ENCODE assay signal across 20 cellular contexts in genomic region chr5:14895301-14895700, GRCh38. TPM values are rescaled to one million over a fixed set of nuclear protein-coding genes. Genes with fewer than 3 reads are reported as not detected.
DNase-seq lines count a peak whose midpoint lies in the region; ATAC-seq, FAIRE-seq and TF ChIP-seq lines count a peak whose summit lies in the region.
"Had no signal": no experiment of that assay in that cellular context is flagged by ENCODE, and none has a peak within 500 bp of the region (broad histone marks: within the 10 kb centered on the region; RNA-seq: fewer than 3 reads in every experiment).

No MANE protein-coding gene starts in this region.

- H3K79me2 ChIP-seq in OCI-LY1 (ENCODE audit: insufficient read depth, low read length) (no peaks in the 10 kb centered on the region), PC-3 (ENCODE audit: low read length) (no peaks in the 10 kb centered on the region)

- H3K4me2 ChIP-seq in OCI-LY1 (ENCODE audit: low read length) = no peak overlapping the region
- H3K4me2 ChIP-seq in PC-3 (ENCODE audit: low read length) = no peak overlapping the region

- H3K36me3 ChIP-seq in OCI-LY1 (ENCODE audit: insufficient read depth, low read length) = no peaks in the 10 kb centered on the region
- H3K36me3 ChIP-seq in endodermal cell (ENCODE audit: control insufficient read depth, insufficient read depth, low read length) = no peaks in the 10 kb centered on the region
- no peaks in the 10 kb centered on the region for H3K36me3 ChIP-seq in transverse colon
- H3K36me3 ChIP-seq in PC-3 (ENCODE audit: low read depth, low read length) = no peaks in the 10 kb centered on the region
- H3K36me3 ChIP-seq: adrenal gland, gastroesophageal sphincter, SJSA1 had no signal

- CTCF ChIA-PET in PC-3 (lab: Charles Lee) = no interaction called here

- ATAC-seq in Right ventricle myocardium superior (ENCODE audit: poor library complexity) (peak; percentile 31), left cardiac atrium (no peak), PC-3 (no peak)
- ATAC-seq: gastroesophageal sphincter had no signal

- no peaks in the 10 kb centered on the region for H3K36me3 Mint-ChIP-seq in endodermal cell (ENCODE audit: low read depth)

- H3K9me2 ChIP-seq in OCI-LY1 (ENCODE audit: low read depth, low read length) = no peaks in the 10 kb centered on the region
- no peaks in the 10 kb centered on the region for H3K9me2 ChIP-seq in PC-3 (replicated peaks; ENCODE audit: low read length)

- DNase-seq in Right ventricle myocardium superior (no peak), left cardiac atrium (no peak), endodermal cell (no peak), transverse colon (peak; percentile 65), DMS53 treated with DMSO at 0.1 percent for 48 hours (lab: John Stamatoyannopoulos, UW; ENCODE audit: unreplicated experiment) (no peak), D721Med (ENCODE audit: insufficient read length, low spot score) (no peak), PC-3 (no peak)
- DNase-seq: activated CD4-positive, alpha-beta T cell treated with anti-CD3 and anti-CD28 coated beads for 4 hours; activated gamma-delta T cell; adrenal gland; NCI-H524 treated with DMSO at 0.1 percent for 48 hours; nucleus accumbens; retina; stimulated activated CD4-positive, alpha-beta T cell treated with anti-CD3 and anti-CD28 coated beads, Interleukin-12 subunit alpha, Interleukin-12 subunit beta, amount 100 ng/mL, for 4 hours; substantia nigra; T1000 had no signal

- H3K4me1 ChIP-seq in OCI-LY1 (ENCODE audit: insufficient read depth, low read length, severe bottlenecking) (no peaks in the 10 kb centered on the region), endodermal cell (ENCODE audit: control insufficient read depth, insufficient read depth, low read length) (no peaks in the 10 kb centered on the region), transverse colon (peaks cover 13 to 29% (median 21%) of the 10 kb centered on the region in 4 donors), PC-3 (ENCODE audit: insufficient read depth, low read length) (no peaks in the 10 kb centered on the region)
- H3K4me1 ChIP-seq: gastroesophageal sphincter, SJSA1 had no signal

- H3K27me3 ChIP-seq in OCI-LY1 (ENCODE audit: insufficient read depth, low read length) (no peaks in the 10 kb centered on the region), endodermal cell (ENCODE audit: control insufficient read depth, insufficient read depth, low read length, poor library complexity, severe bottlenecking) (no peaks in the 10 kb centered on the region), transverse colon (no peaks in the 10 kb centered on the region), PC-3 (ENCODE audit: low read length) (no peaks in the 10 kb centered on the region)
- H3K27me3 ChIP-seq: adrenal gland, gastroesophageal sphincter, SJSA1 had no signal

- POLR2A ChIA-PET in PC-3 (lab: Charles Lee; ENCODE audit: unreplicated experiment) = no interaction called here

- no TSS peak for BruUV-seq in PC-3 (replicated peaks; lab: Mats Ljungman, UMichigan)

- H3F3A ChIP-seq in OCI-LY1 (ENCODE audit: insufficient read depth, low read length) = no peaks in the 10 kb centered on the region
- H3F3A ChIP-seq in PC-3 (ENCODE audit: low read length, unreplicated experiment) = no peaks in the 10 kb centered on the region

- H3K27ac ChIP-seq in OCI-LY1 (ENCODE audit: low read depth, low read length, poor library complexity, severe bottlenecking) = no peak overlapping the region
- H3K27ac ChIP-seq in endodermal cell (ENCODE audit: low read depth, low read length) = no peak overlapping the region
- H3K27ac ChIP-seq in transverse colon = peak overlapping the region; percentile 78 to 86 (median 80)
- H3K27ac ChIP-seq in PC-3 (ENCODE audit: low read length) = no peak overlapping the region
- H3K27ac ChIP-seq: adrenal gland, C4-2B, gastroesophageal sphincter, SJSA1 had no signal

- 87 to 91% methylated on average over 4 to 6 of the region's 6 CpGs for WGBS in endodermal cell (ENCODE audit: insufficient coverage in 1 of 2, insufficient read length in 1 of 2), 2 experiments
- WGBS in transverse colon (ENCODE audit: low coverage in 1 of 2), 2 donors = 45 to 60% methylated on average over 6 of the region's 6 CpGs

- H3K27ac Mint-ChIP-seq in endodermal cell = no peak overlapping the region

- peak; percentile 27; the same call in 1 of the 2 replicates for TF ChIP-seq CTCF in OCI-LY1 (IDR thresholded peaks at IDR 0.05; ENCODE audit: low read length)
- peak; percentile 38 for TF ChIP-seq CTCF in endodermal cell (conservative IDR thresholded peaks at IDR 0.05)
- TF ChIP-seq CTCF in transverse colon (IDR thresholded peaks at IDR 0.05) = peak in 1 of 5 experiments; percentile 21
- TF ChIP-seq CTCF in D721Med (IDR thresholded peaks at IDR 0.05; ENCODE audit: insufficient read depth, missing control alignments) = no peak
- TF ChIP-seq CTCF in PC-3 (conservative IDR thresholded peaks at IDR 0.05; ENCODE audit: low read depth, low read length) = no peak

- FAIRE-seq in D721Med (lab: Jason Lieb, UNC) = no peak

- H3K4me1 Mint-ChIP-seq in endodermal cell = no peaks in the 10 kb centered on the region

- no peaks in the 10 kb centered on the region for H3K27me3 Mint-ChIP-seq in endodermal cell (ENCODE audit: insufficient read depth)

- peaks cover 2% of the 10 kb centered on the region for H3K9me3 Mint-ChIP-seq in endodermal cell

- no peak overlapping the region for H3K4me3 ChIP-seq in OCI-LY1 (ENCODE audit: low read depth, low read length, poor library complexity, severe bottlenecking)
- H3K4me3 ChIP-seq in endodermal cell (ENCODE audit: low read length) = no peak overlapping the region
- H3K4me3 ChIP-seq in transverse colon = no peak overlapping the region
- no peak overlapping the region for H3K4me3 ChIP-seq in PC-3 (ENCODE audit: low read length)
- H3K4me3 ChIP-seq: adrenal gland, gastroesophageal sphincter, SJSA1 had no signal

- no peak overlapping the region for H3K4me3 Mint-ChIP-seq in endodermal cell

- H2AFZ ChIP-seq in OCI-LY1 (ENCODE audit: low read length) (no peak overlapping the region), PC-3 (ENCODE audit: low read length) (no peak overlapping the region)

- in situ Hi-C loops in transverse colon (cut with MboI; ENCODE audit: low pct_ligation_motif_present in 1 of 4, low pct_unique_long_range_greater_than_20kb in 1 of 4, low sequenced_read_pairs in 3 of 4) = no loop called here

- H3K9me3 ChIP-seq in OCI-LY1 (ENCODE audit: low read length) = no peaks in the 10 kb centered on the region
- no peaks in the 10 kb centered on the region for H3K9me3 ChIP-seq in endodermal cell (ENCODE audit: control insufficient read depth, low read length)
- no peaks in the 10 kb centered on the region for H3K9me3 ChIP-seq in transverse colon
- no peaks in the 10 kb centered on the region for H3K9me3 ChIP-seq in PC-3 (ENCODE audit: low read length)
- H3K9me3 ChIP-seq: adrenal gland, gastroesophageal sphincter, SJSA1 had no signal

- no peak for TF ChIP-seq POLR2A in transverse colon (IDR thresholded peaks at IDR 0.05)

- H3K9ac ChIP-seq in OCI-LY1 (ENCODE audit: low read length) (no peak overlapping the region), endodermal cell (ENCODE audit: extremely low read depth, low read length, poor library complexity, severe bottlenecking) (no peak overlapping the region), PC-3 (ENCODE audit: low read length) (no peak overlapping the region)

- no peak for TF ChIP-seq EP300 in transverse colon (IDR thresholded peaks at IDR 0.05; ENCODE audit: low read depth)

- intact Hi-C loops in Right ventricle myocardium superior (cut with DNase I) (no loop called here), left cardiac atrium (cut with DNase I) (no loop called here), transverse colon (cut with DNase I; ENCODE audit: low total_unique reads) (no loop called here), PC-3 (cut with micrococcal nuclease) (no loop called here)

- H4K20me1 ChIP-seq in OCI-LY1 (ENCODE audit: insufficient read depth, low read length) (no peaks in the 10 kb centered on the region), PC-3 (ENCODE audit: low read length) (no peaks in the 10 kb centered on the region)

RNA-seq across cellular contexts. Expression of gene ANKH, which starts 23.7 kb away (rescaled TPM):
- total RNA-seq in Right ventricle myocardium superior (144 TPM), left cardiac atrium (100 to 1,000 TPM; 113 to 138 TPM), endodermal cell (10 to 100 TPM; 26.5 to 43.4 TPM), transverse colon (10 to 100 TPM; 24.7 to 96.5 (median 69.4) TPM), PC-3 (2014; rRNA removed) (10.9 and 11.6 TPM in 2 replicates)
- 7.7 TPM for polyA plus RNA-seq in endodermal cell (2013, experiment 1 of 2)
- polyA plus RNA-seq in endodermal cell (2013, experiment 2 of 2) = 6.6 TPM

Comparison
In these comparisons a context has a peak if more than half of its experiments do, and no peak if none do; other contexts are left out.
1. H3K27ac ChIP-seq: peak in transverse colon (4 of 4); none in OCI-LY1 (single experiment), endodermal cell (single experiment) and PC-3 (single experiment).
2. CTCF ChIP-seq: peak in OCI-LY1 (single experiment) and endodermal cell (single experiment); none in D721Med (single experiment) and PC-3 (single experiment).